In the genomic region with DNA sequence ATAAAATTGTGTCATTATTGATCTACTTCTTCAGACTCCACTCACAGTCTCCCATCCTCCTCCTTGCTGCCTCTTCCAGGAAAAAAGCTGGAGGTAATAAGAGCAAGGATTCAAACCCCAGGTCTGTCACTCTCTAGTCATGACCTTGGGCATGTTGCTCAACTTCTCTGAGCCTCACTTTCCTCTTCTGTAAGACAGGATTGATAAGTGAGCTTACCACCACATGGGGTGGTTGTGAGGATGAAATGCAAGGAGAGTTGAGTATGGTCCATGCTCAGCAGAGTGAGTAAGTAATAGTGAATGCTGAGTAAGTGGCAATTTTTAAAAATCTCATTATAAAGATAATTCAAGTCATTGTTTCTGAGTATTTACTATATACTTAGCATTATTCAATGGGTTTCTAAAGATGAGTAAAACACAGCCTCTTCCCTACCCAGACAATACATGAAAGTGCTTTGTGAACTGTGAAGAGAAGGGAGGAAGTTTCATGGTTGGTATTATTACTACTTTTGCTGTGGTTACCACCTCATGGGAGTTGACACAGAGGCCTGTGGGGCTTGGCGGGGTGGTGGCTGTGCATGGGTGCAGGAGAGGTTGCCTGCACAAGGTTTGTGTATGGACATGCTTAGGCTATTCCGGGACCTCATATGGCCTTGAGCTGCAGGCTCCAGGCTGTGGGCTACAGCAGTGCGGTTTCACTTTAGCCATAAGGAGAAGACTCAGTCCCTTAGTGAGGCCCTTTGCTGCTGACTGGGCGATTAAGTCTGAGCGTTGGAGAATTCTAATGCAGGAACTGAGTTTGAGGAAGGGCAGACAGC, we compare ENCODE assay signal across 12 cellular contexts. TPM values are rescaled to one million over a fixed set of nuclear protein-coding genes. Genes with fewer than 3 reads are reported as not detected.
DNase-seq lines count a peak whose midpoint lies in the region; ATAC-seq, FAIRE-seq and TF ChIP-seq lines count a peak whose summit lies in the region.
"Had no signal": no experiment of that assay in that cellular context is flagged by ENCODE, and none has a peak within 500 bp of the region (broad histone marks: within the 10 kb centered on the region; RNA-seq: fewer than 3 reads in every experiment).

No MANE protein-coding gene starts in this region.

- no peak for FAIRE-seq in frontal cortex (lab: Jason Lieb, UNC)
- FAIRE-seq: GM19239 had no signal

- H3K27ac ChIP-seq in suprapubic skin, result no peak overlapping the region
- H3K27ac ChIP-seq: body of pancreas, SK-N-MC had no signal

- 82% methylated on average over 5 of the region's 5 CpGs for WGBS in suprapubic skin

- TF ChIP-seq CTCF in GM13976 (IDR thresholded peaks at IDR 0.05; ENCODE audit: borderline replicate concordance, control extremely low read depth, extremely low read depth, insufficient read depth, missing control alignments) (no peak), suprapubic skin (IDR thresholded peaks at IDR 0.05) (no peak)

- in situ Hi-C loops in GM13976 (cut with MboI; ENCODE audit: low sequenced_read_pairs, unreplicated experiment), result no loop called here

- peaks cover 9% of the 10 kb centered on the region for H3K4me1 ChIP-seq in suprapubic skin
- H3K4me1 ChIP-seq: body of pancreas had no signal

- TF ChIP-seq POLR2A in suprapubic skin (IDR thresholded peaks at IDR 0.05), result no peak

- no peaks in the 10 kb centered on the region for H3K9me3 ChIP-seq in suprapubic skin
- H3K9me3 ChIP-seq: body of pancreas had no signal

- peak; percentile 28 for DNase-seq in GM13976 (ENCODE audit: low spot score)
- DNase-seq in Kasumi-1 (lab: John Stamatoyannopoulos, UW), result peak; percentile 39 to 83
- no peak for DNase-seq in left lobe of liver (ENCODE audit: low spot score)
- DNase-seq in suprapubic skin (ENCODE audit: low spot score in 2 of 2), result no peak
- no peak for DNase-seq in NCI-H2029 (lab: John Stamatoyannopoulos, UW)
- no peak for DNase-seq in frontal cortex (ENCODE audit: low spot score in 2 of 2)
- no peak for DNase-seq in HuH-7.5 (ENCODE audit: low spot score)
- DNase-seq: NCI-H2107 had no signal

- peak; percentile 75 for ATAC-seq in GM21619 (IDR thresholded peaks at IDR 0.05; ENCODE audit: unreplicated experiment)
- ATAC-seq in left lobe of liver, result peak; percentile 47
- ATAC-seq: body of pancreas had no signal

- H3K36me3 ChIP-seq in suprapubic skin, result no peaks in the 10 kb centered on the region

- H3K27me3 ChIP-seq in suprapubic skin, result peaks cover 3% of the 10 kb centered on the region
- H3K27me3 ChIP-seq: body of pancreas had no signal

- no peak for TF ChIP-seq EP300 in suprapubic skin (IDR thresholded peaks at IDR 0.05)

- no peak overlapping the region for H3K4me3 ChIP-seq in suprapubic skin
- H3K4me3 ChIP-seq: body of pancreas, SK-N-MC had no signal

RNA-seq across cellular contexts. Expression of gene SLC6A11, which starts 30.0 kb away (rescaled TPM):
- total RNA-seq in left lobe of liver (0.13 TPM), suprapubic skin (1 to 10 TPM; 4.3 to 7.9 (median 6.2) TPM), frontal cortex (27.3 TPM)

Comparison
In these comparisons a context has a peak if more than half of its experiments do, and no peak if none do; other contexts are left out.
1. DNase-seq: peak in GM13976 (single experiment) and Kasumi-1 (2 of 2); none in left lobe of liver (single experiment), suprapubic skin (0 of 2), NCI-H2029 (single experiment), frontal cortex (0 of 2) and HuH-7.5 (single experiment).